Comparison of ENCODE assay signal across 10 cellular contexts in the genomic region with DNA sequence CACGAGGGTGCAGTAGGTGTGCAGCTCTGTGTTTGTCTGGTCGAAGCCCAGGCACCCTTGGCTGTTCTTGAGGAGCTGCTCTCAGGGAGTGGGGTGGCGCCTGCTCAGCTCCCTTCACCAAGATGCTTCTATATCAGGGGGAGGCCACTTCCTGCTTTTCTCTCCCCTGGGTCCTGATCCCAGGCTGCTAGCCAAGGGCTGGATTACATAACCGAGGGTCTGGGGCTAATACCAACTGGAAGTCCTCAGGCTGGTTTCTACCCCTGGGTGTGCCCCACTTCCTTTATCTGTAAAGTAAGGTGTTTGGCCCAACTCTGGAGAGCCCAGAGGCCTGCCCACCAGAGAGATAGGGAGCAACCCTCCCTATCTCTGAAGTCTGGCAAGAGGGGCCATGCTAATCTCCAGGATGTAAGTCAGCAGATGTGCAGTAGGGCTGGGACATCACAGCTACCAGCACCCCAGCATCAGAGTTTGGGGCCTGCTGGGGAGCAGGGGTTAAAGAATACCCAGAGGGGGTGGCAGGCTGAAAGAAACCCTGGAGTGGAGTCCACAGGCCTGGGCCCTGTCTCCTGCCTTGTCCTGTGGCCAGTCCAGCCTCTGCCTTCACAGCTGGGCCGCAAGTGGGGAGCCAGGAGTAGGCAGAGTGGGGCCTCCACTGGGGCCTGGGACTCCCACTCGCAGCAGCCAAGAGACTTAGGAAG. TPM values are rescaled to one million over a fixed set of nuclear protein-coding genes. Genes with fewer than 3 reads are reported as not detected.
DNase-seq lines count a peak whose midpoint lies in the region; ATAC-seq and TF ChIP-seq lines count a peak whose summit lies in the region.
"Had no signal": no experiment of that assay in that cellular context is flagged by ENCODE, and none has a peak within 500 bp of the region (broad histone marks: within the 10 kb centered on the region; RNA-seq: fewer than 3 reads in every experiment).

No MANE protein-coding gene starts in this region.

- H3K4me3 ChIP-seq in heart left ventricle: peak overlapping the region in 4 of 12 donors; percentile 1 to 50 (median 21)
- peak overlapping the region in 1 of 4 donors; percentile 54 for H3K4me3 ChIP-seq in sigmoid colon

- intact Hi-C loops in heart left ventricle (cut with DNase I) (no loop called here), sigmoid colon (cut with DNase I) (no loop called here)

- no peak for TF ChIP-seq CTCF in heart left ventricle (IDR thresholded peaks at IDR 0.05)
- TF ChIP-seq CTCF in sigmoid colon (IDR thresholded peaks at IDR 0.05): no peak

- no peak for TF ChIP-seq POLR2A in heart left ventricle (IDR thresholded peaks at IDR 0.05)
- TF ChIP-seq POLR2A in sigmoid colon (IDR thresholded peaks at IDR 0.05): no peak

- H3K27ac Mint-ChIP-seq in T-helper 2 cell treated with Interferon-gamma antibody and Interleukin-4, amounts not matched to agents 5 μg/mL and 100 μg/mL, for 36 hours: no peak overlapping the region

- peak in 2 of 4 donors; percentile 11 to 38 for ATAC-seq in heart left ventricle
- no peak for ATAC-seq in GM18498 (IDR thresholded peaks at IDR 0.05; ENCODE audit: unreplicated experiment)

- DNase-seq in GF-D8 (lab: John Stamatoyannopoulos, UW) (peak; percentile 9), OCI-M2 (lab: John Stamatoyannopoulos, UW; ENCODE audit: unreplicated experiment) (peak; percentile 71), heart left ventricle (peak; percentile 56 to 79 (median 63)), sigmoid colon (peak; percentile 66), activated gamma-delta T cell treated with Interleukin-2 at 50 U/mL for 16 hours (no peak)
- DNase-seq in T-helper 2 cell treated with Interferon-gamma antibody and Interleukin-4, amounts not matched to agents 5 μg/mL and 100 μg/mL, for 36 hours (ENCODE audit: low spot score): no peak
- DNase-seq in stimulated activated CD4-positive, alpha-beta T cell treated with anti-CD3 and anti-CD28 coated beads, Interleukin-2, amount 100 ng/mL, for 48 hours: no peak
- DNase-seq: T-helper 2 cell had no signal

- peaks cover 2% of the 10 kb centered on the region for H3K4me1 Mint-ChIP-seq in T-helper 2 cell treated with Interferon-gamma antibody and Interleukin-4, amounts not matched to agents 5 μg/mL and 100 μg/mL, for 36 hours (ENCODE audit: low read depth)

- H3K4me3 Mint-ChIP-seq in T-helper 2 cell treated with Interferon-gamma antibody and Interleukin-4, amounts not matched to agents 5 μg/mL and 100 μg/mL, for 36 hours: no peak overlapping the region

- no peaks in the 10 kb centered on the region for H3K9me3 Mint-ChIP-seq in T-helper 2 cell treated with Interferon-gamma antibody and Interleukin-4, amounts not matched to agents 5 μg/mL and 100 μg/mL, for 36 hours

- H3K9me3 ChIP-seq in heart left ventricle (no peaks in the 10 kb centered on the region), sigmoid colon (no peaks in the 10 kb centered on the region)

- no peaks in the 10 kb centered on the region for H3K36me3 Mint-ChIP-seq in T-helper 2 cell treated with Interferon-gamma antibody and Interleukin-4, amounts not matched to agents 5 μg/mL and 100 μg/mL, for 36 hours (ENCODE audit: low read depth)

- H3K27me3 Mint-ChIP-seq in T-helper 2 cell treated with Interferon-gamma antibody and Interleukin-4, amounts not matched to agents 5 μg/mL and 100 μg/mL, for 36 hours (ENCODE audit: low read depth): peaks cover 3% of the 10 kb centered on the region

- no peaks in the 10 kb centered on the region for H3K27me3 ChIP-seq in heart left ventricle
- H3K27me3 ChIP-seq in sigmoid colon: no peaks in the 10 kb centered on the region
- H3K27me3 ChIP-seq: dorsolateral prefrontal cortex had no signal

- no peak for TF ChIP-seq EP300 in sigmoid colon (IDR thresholded peaks at IDR 0.05)

- H3K36me3 ChIP-seq in heart left ventricle: peaks cover 0 to 26% (median 12%) of the 10 kb centered on the region in 9 donors
- H3K36me3 ChIP-seq in sigmoid colon: peaks cover 8 to 40% (median 18%) of the 10 kb centered on the region in 4 donors

- 38 to 71% (median 50%) methylated on average over 3 to 6 of the region's 6 CpGs for whole genome bisulfite sequencing in heart left ventricle, 4 donors
- WGBS in sigmoid colon, 2 donors: 20 to 51% methylated on average over 6 of the region's 6 CpGs

- H3K4me1 ChIP-seq in heart left ventricle: peaks cover 4 to 58% (median 48%) of the 10 kb centered on the region in 12 donors
- peaks cover 0 to 48% (median 37%) of the 10 kb centered on the region in 4 donors for H3K4me1 ChIP-seq in sigmoid colon

- H3K27ac ChIP-seq in heart left ventricle: peak overlapping the region; percentile 6 to 89 (median 71)
- peak overlapping the region; percentile 81 to 89 (median 86) for H3K27ac ChIP-seq in sigmoid colon

RNA-seq across cellular contexts. Expression of a gene that starts 2.1 kb away (rescaled TPM):
- 10 to 100 TPM; 27.6 to 97.8 (median 48.7) TPM for total RNA-seq in heart left ventricle
- 10 to 100 TPM; 14.3 to 37.9 TPM for polyA plus RNA-seq in heart left ventricle
- 100 to 1,000 TPM in 3 of 4 donors, 10 to 100 TPM in 1; 95.8 to 142 (median 127) TPM for total RNA-seq in sigmoid colon
- polyA plus RNA-seq in sigmoid colon: 1,000 to 10,000 TPM in 1 of 3 donors, 100 to 1,000 TPM in 2; 787 to 1,051 (median 895) TPM

RNA-seq across cellular contexts. Expression of a gene that starts 23.3 kb away (rescaled TPM):
- total RNA-seq in heart left ventricle (10 to 100 TPM; 14.0 to 49.3 (median 22.1) TPM), sigmoid colon (10 to 100 TPM; 39.6 to 67.9 (median 56.1) TPM)
- polyA plus RNA-seq in heart left ventricle (10 to 100 TPM; 10.8 to 11.3 TPM), sigmoid colon (10 to 100 TPM; 12.0 to 46.6 (median 20.6) TPM)

RNA-seq across cellular contexts. Expression of a gene that starts 29.0 kb away (rescaled TPM):
- total RNA-seq in heart left ventricle: 100 to 1,000 TPM; 173 to 237 (median 212) TPM
- 100 to 1,000 TPM; 345 to 367 TPM for polyA plus RNA-seq in heart left ventricle
- total RNA-seq in sigmoid colon: 100 to 1,000 TPM; 237 to 277 (median 249) TPM
- 100 to 1,000 TPM; 321 to 362 (median 338) TPM for polyA plus RNA-seq in sigmoid colon

RNA-seq across cellular contexts. Expression of a gene that starts 43.1 kb away (rescaled TPM):
- total RNA-seq in heart left ventricle (10 to 100 TPM; 34.9 to 76.0 (median 49.8) TPM), sigmoid colon (10 to 100 TPM; 57.6 to 75.2 (median 62.4) TPM)
- polyA plus RNA-seq in heart left ventricle (10 to 100 TPM; 17.4 to 41.2 TPM), sigmoid colon (10 to 100 TPM; 25.2 to 42.0 (median 25.7) TPM)

Comparison
In these comparisons a context has a peak if more than half of its experiments do, and no peak if none do; other contexts are left out.
1. DNase-seq: peak in GF-D8 (single experiment), OCI-M2 (single experiment), heart left ventricle (5 of 5) and sigmoid colon (single experiment); none in activated gamma-delta T cell treated with Interleukin-2 at 50 U/mL for 16 hours (single experiment), T-helper 2 cell treated with Interferon-gamma antibody and Interleukin-4, amounts not matched to agents 5 μg/mL and 100 μg/mL, for 36 hours (single experiment) and stimulated activated CD4-positive, alpha-beta T cell treated with anti-CD3 and anti-CD28 coated beads, Interleukin-2, amount 100 ng/mL, for 48 hours (0 of 2).